ENCODE assay signal across 1 cellular context in genomic region chr7:64559206-64559605, GRCh38.
TF ChIP-seq lines count a peak whose summit lies in the region.

No MANE protein-coding gene starts in this region.

TF ChIP-seq in K562, 482 proteins besides CTCF, POLR2A, EP300 and RAD21 (continued from another document):
- TF ChIP-seq ZNF592 (IDR thresholded peaks at IDR 0.05) (0 out of 2 replicates have a peak, but pooled peaks have one; percentile 47), C11orf30 (IDR thresholded peaks at IDR 0.05; ENCODE audit: low read depth) (peak; percentile 84), EP400 (IDR thresholded peaks at IDR 0.05) (0 out of 2 replicates have a peak, but pooled peaks have one; percentile 20)
TF ChIP-seq in K562: peak in this region for 11.
